In genomic region chr5:69415584-69415958, GRCh38 we compare ENCODE assay signal across 9 cellular contexts. TPM values are rescaled to one million over a fixed set of nuclear protein-coding genes. Genes with fewer than 3 reads are reported as not detected.
DNase-seq lines count a peak whose midpoint lies in the region; ATAC-seq lines count a peak whose summit lies in the region.
"Had no signal": no experiment of that assay in that cellular context is flagged by ENCODE, and none has a peak within 500 bp of the region (broad histone marks: within the 10 kb centered on the region; RNA-seq: fewer than 3 reads in every experiment).

No MANE protein-coding gene starts in this region.

- H3K27me3 ChIP-seq in subcutaneous abdominal adipose tissue (ENCODE audit: control insufficient read depth in 5 of 5, insufficient read depth in 4 of 5, low read length in 5 of 5): no peaks in the 10 kb centered on the region

- H3K27ac ChIP-seq in subcutaneous abdominal adipose tissue (ENCODE audit: low read depth, low read length): no peak overlapping the region

- DNase-seq in activated CD4-positive, alpha-beta T cell treated with anti-CD3 and anti-CD28 coated beads, Interleukin-2, amount 10 ng/mL, durations not matched to agents 24 days and 14 days: no peak
- DNase-seq in activated CD4-positive, alpha-beta T cell treated with anti-CD3 and anti-CD28 coated beads for 4 hours: no peak
- DNase-seq in activated T-helper 2 cell treated with anti-CD3 and anti-CD28 coated beads, Interferon-gamma antibody, Interleukin-2, Interleukin-4, amounts not matched to agents 10 μg/mL and 5 μg/mL and 100 μg/mL, durations not matched to agents 14 hours and 24 hours and 36 hours (ENCODE audit: low spot score): no peak
- DNase-seq in immature natural killer cell: no peak
- DNase-seq: DMS 273 treated with DMSO at 0.1 percent for 48 hours had no signal

- no peak overlapping the region for H3K27ac Mint-ChIP-seq in activated CD4-positive, alpha-beta T cell treated with anti-CD3 and anti-CD28 coated beads, Interleukin-2, amount 10 ng/mL, durations not matched to agents 24 days and 14 days
- H3K27ac Mint-ChIP-seq in activated T-helper 2 cell treated with anti-CD3 and anti-CD28 coated beads, Interferon-gamma antibody, Interleukin-2, Interleukin-4, amounts not matched to agents 10 μg/mL and 5 μg/mL and 100 μg/mL, durations not matched to agents 14 hours and 24 hours and 36 hours: no peak overlapping the region
- no peak overlapping the region for H3K27ac Mint-ChIP-seq in immature natural killer cell

- H3K4me3 ChIP-seq in subcutaneous abdominal adipose tissue (ENCODE audit: low read depth in 1 of 5, low read length in 5 of 5): peak overlapping the region in 3 of 5 donors; percentile 51 to 65 (median 58)

- H3K4me1 Mint-ChIP-seq in activated CD4-positive, alpha-beta T cell treated with anti-CD3 and anti-CD28 coated beads, Interleukin-2, amount 10 ng/mL, durations not matched to agents 24 days and 14 days: no peaks in the 10 kb centered on the region
- H3K4me1 Mint-ChIP-seq in activated T-helper 2 cell treated with anti-CD3 and anti-CD28 coated beads, Interferon-gamma antibody, Interleukin-2, Interleukin-4, amounts not matched to agents 10 μg/mL and 5 μg/mL and 100 μg/mL, durations not matched to agents 14 hours and 24 hours and 36 hours (ENCODE audit: low read depth): peaks cover 2% of the 10 kb centered on the region
- H3K4me1 Mint-ChIP-seq in immature natural killer cell: peaks cover 0 to 5% of the 10 kb centered on the region in 2 donors

- no peaks in the 10 kb centered on the region for H3K9me3 Mint-ChIP-seq in activated CD4-positive, alpha-beta T cell treated with anti-CD3 and anti-CD28 coated beads, Interleukin-2, amount 10 ng/mL, durations not matched to agents 24 days and 14 days
- H3K9me3 Mint-ChIP-seq in activated T-helper 2 cell treated with anti-CD3 and anti-CD28 coated beads, Interferon-gamma antibody, Interleukin-2, Interleukin-4, amounts not matched to agents 10 μg/mL and 5 μg/mL and 100 μg/mL, durations not matched to agents 14 hours and 24 hours and 36 hours: no peaks in the 10 kb centered on the region
- H3K9me3 Mint-ChIP-seq in immature natural killer cell: no peaks in the 10 kb centered on the region

- H3K27me3 Mint-ChIP-seq in activated CD4-positive, alpha-beta T cell treated with anti-CD3 and anti-CD28 coated beads, Interleukin-2, amount 10 ng/mL, durations not matched to agents 24 days and 14 days: peaks cover 2% of the 10 kb centered on the region
- H3K27me3 Mint-ChIP-seq in activated T-helper 2 cell treated with anti-CD3 and anti-CD28 coated beads, Interferon-gamma antibody, Interleukin-2, Interleukin-4, amounts not matched to agents 10 μg/mL and 5 μg/mL and 100 μg/mL, durations not matched to agents 14 hours and 24 hours and 36 hours (ENCODE audit: low read depth): no peaks in the 10 kb centered on the region
- H3K27me3 Mint-ChIP-seq in immature natural killer cell (ENCODE audit: low read depth in 3 of 3): peaks cover 0 to 4% (median 2%) of the 10 kb centered on the region in 3 donors

- H3K36me3 Mint-ChIP-seq in activated CD4-positive, alpha-beta T cell treated with anti-CD3 and anti-CD28 coated beads, Interleukin-2, amount 10 ng/mL, durations not matched to agents 24 days and 14 days (ENCODE audit: low read depth): peaks cover 16% of the 10 kb centered on the region
- H3K36me3 Mint-ChIP-seq in activated T-helper 2 cell treated with anti-CD3 and anti-CD28 coated beads, Interferon-gamma antibody, Interleukin-2, Interleukin-4, amounts not matched to agents 10 μg/mL and 5 μg/mL and 100 μg/mL, durations not matched to agents 14 hours and 24 hours and 36 hours (ENCODE audit: low read depth): peaks cover 17% of the 10 kb centered on the region
- H3K36me3 Mint-ChIP-seq in immature natural killer cell: peaks cover 18 to 28% (median 24%) of the 10 kb centered on the region in 3 donors

- peaks cover 14 to 40% (median 22%) of the 10 kb centered on the region in 5 donors for H3K36me3 ChIP-seq in subcutaneous abdominal adipose tissue (ENCODE audit: control insufficient read depth in 5 of 5, insufficient read depth in 5 of 5, low read length in 5 of 5)

- peak overlapping the region in 2 of 5 donors; percentile 7 to 55 for H3K9ac ChIP-seq in subcutaneous abdominal adipose tissue (ENCODE audit: low read length in 5 of 5)

- no peaks in the 10 kb centered on the region for H3K9me3 ChIP-seq in subcutaneous abdominal adipose tissue (ENCODE audit: control insufficient read depth in 5 of 5, low read length in 5 of 5)

- peak overlapping the region; percentile 48 for H3K4me3 Mint-ChIP-seq in activated CD4-positive, alpha-beta T cell treated with anti-CD3 and anti-CD28 coated beads, Interleukin-2, amount 10 ng/mL, durations not matched to agents 24 days and 14 days
- peak overlapping the region; percentile 41 for H3K4me3 Mint-ChIP-seq in activated T-helper 2 cell treated with anti-CD3 and anti-CD28 coated beads, Interferon-gamma antibody, Interleukin-2, Interleukin-4, amounts not matched to agents 10 μg/mL and 5 μg/mL and 100 μg/mL, durations not matched to agents 14 hours and 24 hours and 36 hours (ENCODE audit: low read depth)
- peak overlapping the region; percentile 65 to 80 (median 69) for H3K4me3 Mint-ChIP-seq in immature natural killer cell

- intact Hi-C loops in activated CD4-positive, alpha-beta T cell treated with anti-CD3 and anti-CD28 coated beads, Interleukin-2, amount 10 ng/mL, durations not matched to agents 24 days and 14 days (cut with micrococcal nuclease): loop anchor here (10.0 kb wide), 1 partner anchor 79 kb away; the partner anchor contains the start of gene OCLN
- intact Hi-C loops in activated T-helper 2 cell treated with anti-CD3 and anti-CD28 coated beads, Interferon-gamma antibody, Interleukin-2, Interleukin-4, amounts not matched to agents 10 μg/mL and 5 μg/mL and 100 μg/mL, durations not matched to agents 14 hours and 24 hours and 36 hours (cut with micrococcal nuclease): no loop called here

- ATAC-seq in HG02885 (IDR thresholded peaks at IDR 0.05; ENCODE audit: poor library complexity, unreplicated experiment) (no peak), HG03095 (IDR thresholded peaks at IDR 0.05; ENCODE audit: unreplicated experiment) (no peak), HG03025 (IDR thresholded peaks at IDR 0.05; ENCODE audit: low FRiP score, unreplicated experiment) (no peak)

- peaks cover 0 to 9% (median 2%) of the 10 kb centered on the region in 5 donors for H3K4me1 ChIP-seq in subcutaneous abdominal adipose tissue (ENCODE audit: control insufficient read depth in 5 of 5, insufficient read depth in 5 of 5, low read length in 5 of 5)

RNA-seq across cellular contexts. Expression of gene MARVELD2, which starts 0.7 kb away (rescaled TPM):
- 0.26 and 0.36 TPM in 2 replicates for total RNA-seq in activated CD4-positive, alpha-beta T cell treated with anti-CD3 and anti-CD28 coated beads, Interleukin-2, amount 10 ng/mL, durations not matched to agents 24 days and 14 days
- 0.14 and 0.16 TPM in 2 replicates for total RNA-seq in activated T-helper 2 cell treated with anti-CD3 and anti-CD28 coated beads, Interferon-gamma antibody, Interleukin-2, Interleukin-4, amounts not matched to agents 10 μg/mL and 5 μg/mL and 100 μg/mL, durations not matched to agents 14 hours and 24 hours and 36 hours
- polyA plus RNA-seq in immature natural killer cell: not detected

RNA-seq across cellular contexts. Expression of gene RAD17, which starts 46.0 kb away (rescaled TPM):
- 22.7 and 26.8 TPM in 2 replicates for total RNA-seq in activated CD4-positive, alpha-beta T cell treated with anti-CD3 and anti-CD28 coated beads, Interleukin-2, amount 10 ng/mL, durations not matched to agents 24 days and 14 days
- total RNA-seq in activated T-helper 2 cell treated with anti-CD3 and anti-CD28 coated beads, Interferon-gamma antibody, Interleukin-2, Interleukin-4, amounts not matched to agents 10 μg/mL and 5 μg/mL and 100 μg/mL, durations not matched to agents 14 hours and 24 hours and 36 hours: 24.7 and 28.0 TPM in 2 replicates
- polyA plus RNA-seq in immature natural killer cell: 10 to 100 TPM; 15.1 to 23.3 (median 23.1) TPM

RNA-seq across cellular contexts. Expression of gene AK6, which starts 46.3 kb away (rescaled TPM):
- 66.7 and 67.0 TPM in 2 replicates for total RNA-seq in activated CD4-positive, alpha-beta T cell treated with anti-CD3 and anti-CD28 coated beads, Interleukin-2, amount 10 ng/mL, durations not matched to agents 24 days and 14 days
- total RNA-seq in activated T-helper 2 cell treated with anti-CD3 and anti-CD28 coated beads, Interferon-gamma antibody, Interleukin-2, Interleukin-4, amounts not matched to agents 10 μg/mL and 5 μg/mL and 100 μg/mL, durations not matched to agents 14 hours and 24 hours and 36 hours: 59.8 and 60.1 TPM in 2 replicates
- 10 to 100 TPM; 34.9 to 70.7 (median 52.7) TPM for polyA plus RNA-seq in immature natural killer cell

RNA-seq across cellular contexts. Expression of gene TAF9, which starts 46.3 kb away (rescaled TPM):
- 63.0 and 65.0 TPM in 2 replicates for total RNA-seq in activated CD4-positive, alpha-beta T cell treated with anti-CD3 and anti-CD28 coated beads, Interleukin-2, amount 10 ng/mL, durations not matched to agents 24 days and 14 days
- total RNA-seq in activated T-helper 2 cell treated with anti-CD3 and anti-CD28 coated beads, Interferon-gamma antibody, Interleukin-2, Interleukin-4, amounts not matched to agents 10 μg/mL and 5 μg/mL and 100 μg/mL, durations not matched to agents 14 hours and 24 hours and 36 hours: 58.0 and 63.2 TPM in 2 replicates
- polyA plus RNA-seq in immature natural killer cell: 100 to 1,000 TPM in 1 of 3 donors, 10 to 100 TPM in 2; 63.6 to 102 (median 73.8) TPM
